ENCODE assay signal across 1 cellular context in the genomic region with DNA sequence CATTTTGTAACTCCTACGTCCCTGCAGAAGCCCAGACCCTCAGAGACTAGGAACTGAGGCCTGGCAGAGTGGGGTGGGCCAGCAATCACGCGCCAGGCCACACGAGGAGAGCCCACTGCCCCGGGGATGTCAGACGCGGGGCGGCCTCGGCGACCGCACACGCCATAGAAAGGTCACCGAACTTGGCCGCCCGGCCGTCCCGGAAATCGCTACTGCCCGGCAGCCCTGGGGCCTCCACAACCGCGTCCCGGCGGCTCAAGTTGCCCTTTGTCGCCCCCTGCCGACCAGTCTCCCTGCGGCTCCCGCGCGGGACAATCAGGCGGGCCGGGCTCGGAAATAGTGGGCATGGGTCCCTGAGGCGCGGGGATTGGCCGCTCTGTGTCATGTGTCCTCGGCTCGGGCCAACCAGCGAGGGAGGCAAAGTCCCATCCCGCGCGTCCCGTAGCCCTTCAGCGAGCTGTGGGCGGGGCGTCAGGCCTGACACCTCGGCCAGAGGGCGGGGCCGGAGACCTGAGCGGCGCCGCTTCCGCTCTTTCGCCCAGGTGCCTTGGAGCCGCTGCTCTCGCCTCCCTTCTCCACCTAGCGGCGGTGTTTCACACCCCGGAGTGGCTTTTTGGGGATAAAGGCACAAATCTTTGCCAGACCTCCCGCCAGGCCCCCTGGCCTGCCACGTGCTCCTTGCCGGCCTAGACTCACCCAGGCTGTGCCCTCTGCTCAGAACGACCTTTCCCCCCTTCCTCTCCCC.
TF ChIP-seq lines count a peak whose summit lies in the region.

No MANE protein-coding gene starts in this region.

TF ChIP-seq in HepG2, 621 proteins besides CTCF, POLR2A, EP300 and RAD21 (continues in another document):
- TF ChIP-seq, protein P1, sequence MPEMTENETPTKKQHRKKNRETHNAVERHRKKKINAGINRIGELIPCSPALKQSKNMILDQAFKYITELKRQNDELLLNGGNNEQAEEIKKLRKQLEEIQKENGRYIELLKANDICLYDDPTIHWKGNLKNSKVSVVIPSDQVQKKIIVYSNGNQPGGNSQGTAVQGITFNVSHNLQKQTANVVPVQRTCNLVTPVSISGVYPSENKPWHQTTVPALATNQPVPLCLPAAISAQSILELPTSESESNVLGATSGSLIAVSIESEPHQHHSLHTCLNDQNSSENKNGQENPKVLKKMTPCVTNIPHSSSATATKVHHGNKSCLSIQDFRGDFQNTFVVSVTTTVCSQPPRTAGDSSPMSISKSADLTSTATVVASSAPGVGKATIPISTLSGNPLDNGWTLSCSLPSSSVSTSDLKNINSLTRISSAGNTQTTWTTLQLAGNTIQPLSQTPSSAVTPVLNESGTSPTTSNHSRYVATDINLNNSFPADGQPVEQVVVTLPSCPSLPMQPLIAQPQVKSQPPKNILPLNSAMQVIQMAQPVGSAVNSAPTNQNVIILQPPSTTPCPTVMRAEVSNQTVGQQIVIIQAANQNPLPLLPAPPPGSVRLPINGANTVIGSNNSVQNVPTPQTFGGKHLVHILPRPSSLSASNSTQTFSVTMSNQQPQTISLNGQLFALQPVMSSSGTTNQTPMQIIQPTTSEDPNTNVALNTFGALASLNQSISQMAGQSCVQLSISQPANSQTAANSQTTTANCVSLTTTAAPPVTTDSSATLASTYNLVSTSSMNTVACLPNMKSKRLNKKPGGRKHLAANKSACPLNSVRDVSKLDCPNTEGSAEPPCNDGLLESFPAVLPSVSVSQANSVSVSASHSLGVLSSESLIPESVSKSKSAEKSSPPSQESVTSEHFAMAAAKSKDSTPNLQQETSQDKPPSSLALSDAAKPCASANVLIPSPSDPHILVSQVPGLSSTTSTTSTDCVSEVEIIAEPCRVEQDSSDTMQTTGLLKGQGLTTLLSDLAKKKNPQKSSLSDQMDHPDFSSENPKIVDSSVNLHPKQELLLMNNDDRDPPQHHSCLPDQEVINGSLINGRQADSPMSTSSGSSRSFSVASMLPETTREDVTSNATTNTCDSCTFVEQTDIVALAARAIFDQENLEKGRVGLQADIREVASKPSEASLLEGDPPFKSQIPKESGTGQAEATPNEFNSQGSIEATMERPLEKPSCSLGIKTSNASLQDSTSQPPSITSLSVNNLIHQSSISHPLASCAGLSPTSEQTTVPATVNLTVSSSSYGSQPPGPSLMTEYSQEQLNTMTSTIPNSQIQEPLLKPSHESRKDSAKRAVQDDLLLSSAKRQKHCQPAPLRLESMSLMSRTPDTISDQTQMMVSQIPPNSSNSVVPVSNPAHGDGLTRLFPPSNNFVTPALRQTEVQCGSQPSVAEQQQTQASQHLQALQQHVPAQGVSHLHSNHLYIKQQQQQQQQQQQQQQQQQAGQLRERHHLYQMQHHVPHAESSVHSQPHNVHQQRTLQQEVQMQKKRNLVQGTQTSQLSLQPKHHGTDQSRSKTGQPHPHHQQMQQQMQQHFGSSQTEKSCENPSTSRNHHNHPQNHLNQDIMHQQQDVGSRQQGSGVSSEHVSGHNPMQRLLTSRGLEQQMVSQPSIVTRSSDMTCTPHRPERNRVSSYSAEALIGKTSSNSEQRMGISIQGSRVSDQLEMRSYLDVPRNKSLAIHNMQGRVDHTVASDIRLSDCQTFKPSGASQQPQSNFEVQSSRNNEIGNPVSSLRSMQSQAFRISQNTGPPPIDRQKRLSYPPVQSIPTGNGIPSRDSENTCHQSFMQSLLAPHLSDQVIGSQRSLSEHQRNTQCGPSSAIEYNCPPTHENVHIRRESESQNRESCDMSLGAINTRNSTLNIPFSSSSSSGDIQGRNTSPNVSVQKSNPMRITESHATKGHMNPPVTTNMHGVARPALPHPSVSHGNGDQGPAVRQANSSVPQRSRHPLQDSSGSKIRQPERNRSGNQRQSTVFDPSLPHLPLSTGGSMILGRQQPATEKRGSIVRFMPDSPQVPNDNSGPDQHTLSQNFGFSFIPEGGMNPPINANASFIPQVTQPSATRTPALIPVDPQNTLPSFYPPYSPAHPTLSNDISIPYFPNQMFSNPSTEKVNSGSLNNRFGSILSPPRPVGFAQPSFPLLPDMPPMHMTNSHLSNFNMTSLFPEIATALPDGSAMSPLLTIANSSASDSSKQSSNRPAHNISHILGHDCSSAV (CRISPR knock-in tag; IDR thresholded peaks at IDR 0.05; ENCODE audit: borderline replicate concordance) = no peak
- TF ChIP-seq KDM2A (CRISPR knock-in tag; IDR thresholded peaks at IDR 0.05; ENCODE audit: borderline replicate concordance, low read depth) (peak; percentile 93), SOX13 (IDR thresholded peaks at IDR 0.05) (peak; percentile 33; the same call in 1 of the 2 replicates), SOX13 (CRISPR knock-in tag; conservative IDR thresholded peaks at IDR 0.05 in 1 of 2, IDR thresholded peaks at IDR 0.05 in 1 of 2) (peak in 1 of 2 experiments; percentile 67; a peak in 2 of 4 replicates), ZGPAT (CRISPR knock-in tag; IDR thresholded peaks at IDR 0.05) (peak; percentile 89), FOXC1 (CRISPR knock-in tag; IDR thresholded peaks at IDR 0.05; ENCODE audit: borderline replicate concordance) (peak; percentile 70; the same call in 1 of the 2 replicates), HNRNPL (IDR thresholded peaks at IDR 0.05; ENCODE audit: low read depth, low read length) (0 out of 2 replicates have a peak, but pooled peaks have one; percentile 53), ZNF883 (CRISPR knock-in tag; IDR thresholded peaks at IDR 0.05; ENCODE audit: not compliant biosample characterization) (no peak), KLF12 (CRISPR knock-in tag; IDR thresholded peaks at IDR 0.05; ENCODE audit: borderline replicate concordance) (peak; percentile 76), ZMAT3 (CRISPR knock-in tag; conservative IDR thresholded peaks at IDR 0.05) (peak; percentile 87), ZNF790 (CRISPR knock-in tag; IDR thresholded peaks at IDR 0.05; ENCODE audit: borderline replicate concordance) (peak; percentile 86; the same call in 1 of the 2 replicates), RNF219 (CRISPR knock-in tag; IDR thresholded peaks at IDR 0.05) (no peak), NCOA1 (CRISPR knock-in tag; IDR thresholded peaks at IDR 0.05) (no peak), CAMTA2 (CRISPR knock-in tag; IDR thresholded peaks at IDR 0.05; ENCODE audit: borderline replicate concordance) (no peak), KDM5B (CRISPR knock-in tag; IDR thresholded peaks at IDR 0.05; ENCODE audit: borderline replicate concordance) (peak; percentile 94; the same call in 1 of the 2 replicates), ZUFSP (CRISPR knock-in tag; IDR thresholded peaks at IDR 0.05; ENCODE audit: borderline replicate concordance) (no peak), ZNF121 (CRISPR knock-in tag; IDR thresholded peaks at IDR 0.05) (peak; percentile 94), ZNF547 (CRISPR knock-in tag; IDR thresholded peaks at IDR 0.05) (peak; percentile 81), E2F5 (CRISPR knock-in tag; conservative IDR thresholded peaks at IDR 0.05) (peak; percentile 80), ZNF709 (CRISPR knock-in tag; IDR thresholded peaks at IDR 0.05) (peak; percentile 91), AHR (CRISPR knock-in tag; IDR thresholded peaks at IDR 0.05) (peak; percentile 57; the same call in 1 of the 2 replicates), GATA4 (IDR thresholded peaks at IDR 0.05; ENCODE audit: borderline replicate concordance, low read depth) (no peak), ZNF549 (CRISPR knock-in tag; IDR thresholded peaks at IDR 0.05) (0 out of 2 replicates have a peak, but pooled peaks have one; percentile 78), DZIP1 (CRISPR knock-in tag; IDR thresholded peaks at IDR 0.05) (no peak; the same call in none of the 2 replicates), HOXA3 (CRISPR knock-in tag; IDR thresholded peaks at IDR 0.05) (peak; percentile 88), GATAD2A (CRISPR knock-in tag; IDR thresholded peaks at IDR 0.05) (peak; percentile 71), CBX1 (IDR thresholded peaks at IDR 0.05; ENCODE audit: low read depth) (peak; percentile 58), ZNF670 (CRISPR knock-in tag; IDR thresholded peaks at IDR 0.05; ENCODE audit: borderline replicate concordance) (peak; percentile 90), SP4 (CRISPR knock-in tag; IDR thresholded peaks at IDR 0.05) (peak; percentile 90), NBN (conservative IDR thresholded peaks at IDR 0.05) (no peak), FOXP1 (IDR thresholded peaks at IDR 0.05) (no peak), FOXP1 (CRISPR knock-in tag; IDR thresholded peaks at IDR 0.05) (peak; percentile 30; the same call in 1 of the 2 replicates), ZNF749 (CRISPR knock-in tag; IDR thresholded peaks at IDR 0.05; ENCODE audit: borderline replicate concordance) (peak; percentile 43; the same call in 1 of the 2 replicates), ERF (CRISPR knock-in tag; IDR thresholded peaks at IDR 0.05) (peak; percentile 97), GFI1 (CRISPR knock-in tag; IDR thresholded peaks at IDR 0.05; ENCODE audit: borderline replicate concordance) (peak; percentile 89; the same call in 1 of the 2 replicates)
- TF ChIP-seq, protein P2, sequence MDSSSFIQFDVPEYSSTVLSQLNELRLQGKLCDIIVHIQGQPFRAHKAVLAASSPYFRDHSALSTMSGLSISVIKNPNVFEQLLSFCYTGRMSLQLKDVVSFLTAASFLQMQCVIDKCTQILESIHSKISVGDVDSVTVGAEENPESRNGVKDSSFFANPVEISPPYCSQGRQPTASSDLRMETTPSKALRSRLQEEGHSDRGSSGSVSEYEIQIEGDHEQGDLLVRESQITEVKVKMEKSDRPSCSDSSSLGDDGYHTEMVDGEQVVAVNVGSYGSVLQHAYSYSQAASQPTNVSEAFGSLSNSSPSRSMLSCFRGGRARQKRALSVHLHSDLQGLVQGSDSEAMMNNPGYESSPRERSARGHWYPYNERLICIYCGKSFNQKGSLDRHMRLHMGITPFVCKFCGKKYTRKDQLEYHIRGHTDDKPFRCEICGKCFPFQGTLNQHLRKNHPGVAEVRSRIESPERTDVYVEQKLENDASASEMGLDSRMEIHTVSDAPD (CRISPR knock-in tag; IDR thresholded peaks at IDR 0.05) = 0 out of 2 replicates have a peak, but pooled peaks have one; percentile 39
- TF ChIP-seq, protein P3, sequence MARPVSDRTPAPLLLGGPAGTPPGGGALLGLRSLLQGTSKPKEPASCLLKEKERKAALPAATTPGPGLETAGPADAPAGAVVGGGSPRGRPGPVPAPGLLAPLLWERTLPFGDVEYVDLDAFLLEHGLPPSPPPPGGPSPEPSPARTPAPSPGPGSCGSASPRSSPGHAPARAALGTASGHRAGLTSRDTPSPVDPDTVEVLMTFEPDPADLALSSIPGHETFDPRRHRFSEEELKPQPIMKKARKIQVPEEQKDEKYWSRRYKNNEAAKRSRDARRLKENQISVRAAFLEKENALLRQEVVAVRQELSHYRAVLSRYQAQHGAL (CRISPR knock-in tag; IDR thresholded peaks at IDR 0.05; ENCODE audit: not compliant biosample characterization) = no peak
